Comparison of ENCODE assay signal across 8 cellular contexts in the genomic region with DNA sequence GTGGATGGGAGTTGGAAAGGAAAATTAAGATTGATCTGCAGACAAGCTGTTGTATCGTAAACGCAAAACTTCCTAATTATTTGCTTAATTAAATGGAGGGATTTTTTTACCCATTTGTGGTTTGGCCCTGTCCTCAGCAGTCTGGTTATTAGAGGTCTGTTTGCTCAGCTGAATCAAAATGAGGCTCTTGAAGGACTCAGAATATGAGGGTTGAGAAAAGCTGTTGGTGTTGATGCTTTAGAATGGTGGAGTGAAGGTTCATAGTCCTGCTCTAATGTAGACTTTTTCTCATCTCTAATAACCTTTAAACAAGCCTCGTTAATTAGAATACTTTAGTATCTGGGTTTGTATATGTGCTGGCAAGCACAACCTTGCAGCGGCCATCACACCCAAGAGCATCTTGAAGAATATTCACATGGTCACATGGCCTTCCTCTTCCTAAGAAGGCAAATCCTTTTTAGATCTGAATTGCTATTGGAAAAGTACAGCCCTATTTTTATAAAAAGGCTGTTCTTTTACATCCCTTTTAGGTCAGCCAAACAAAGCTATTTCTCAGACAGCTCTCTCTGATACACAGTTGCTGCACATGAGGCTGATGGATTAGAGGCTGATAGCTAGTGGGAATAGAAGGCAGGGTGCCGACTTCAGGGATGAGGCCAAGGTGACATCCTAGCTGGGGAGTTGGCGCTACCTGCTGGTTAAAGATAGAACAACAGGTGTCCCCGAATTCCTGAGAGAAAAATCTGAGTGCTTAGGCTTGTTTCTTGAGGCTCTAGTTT. TPM values are rescaled to one million over a fixed set of nuclear protein-coding genes. Genes with fewer than 3 reads are reported as not detected.
DNase-seq lines count a peak whose midpoint lies in the region; ATAC-seq and TF ChIP-seq lines count a peak whose summit lies in the region.

No MANE protein-coding gene starts in this region.

- in situ Hi-C loops in Caki2 (cut with HindIII; ENCODE audit: low pct_unique_long_range_greater_than_20kb, low sequenced_read_pairs), result no loop called here

- no peak overlapping the region for H3K4me3 Mint-ChIP-seq in neural crest cell

- no peaks in the 10 kb centered on the region for H3K27me3 Mint-ChIP-seq in neural crest cell (ENCODE audit: low read depth)

- no peak overlapping the region for H3K4me3 ChIP-seq in Jurkat, Clone E6-1 (ENCODE audit: low read length)

- no peaks in the 10 kb centered on the region for H3K9me3 Mint-ChIP-seq in neural crest cell

- no peak overlapping the region for H3K27ac Mint-ChIP-seq in neural crest cell (ENCODE audit: unreplicated experiment)

- no peaks in the 10 kb centered on the region for H3K4me1 Mint-ChIP-seq in neural crest cell

- ATAC-seq in HG02763 (IDR thresholded peaks at IDR 0.05; ENCODE audit: unreplicated experiment), result no peak

- peak; percentile 57 for DNase-seq in Caki2 (ENCODE audit: low read depth)
- peak; percentile 58 for DNase-seq in Jurkat, Clone E6-1 (ENCODE audit: low read depth, low spot score)
- DNase-seq in RPMI8226, result peak; percentile 64
- peak; percentile 26 to 33 for DNase-seq in activated T-helper 1 cell treated with anti-CD3 and anti-CD28 coated beads, Interleukin-2, amount 50 U/mL, for 16 hours (ENCODE audit: low read depth in 1 of 2, low spot score in 1 of 2)
- peak; percentile 75 for DNase-seq in fibroblast of peridontal ligament (ENCODE audit: extremely low read depth)
- peak; percentile 67 for DNase-seq in neural crest cell (ENCODE audit: low read depth, low spot score)
- peak; percentile 91 for DNase-seq in superior temporal gyrus (ENCODE audit: extremely low spot score)

- TF ChIP-seq CTCF in neural crest cell (conservative IDR thresholded peaks at IDR 0.05), result peak; percentile 87

- peaks cover 9% of the 10 kb centered on the region for H3K36me3 Mint-ChIP-seq in neural crest cell (ENCODE audit: low read depth)

RNA-seq across cellular contexts. Expression of gene MACF1, which starts 53.8 kb away (rescaled TPM):
- total RNA-seq in Caki2 (2014; rRNA removed; shearing (Covaris generic); ENCODE audit: low replicate concordance), result 34.7 and 51.1 TPM in 2 replicates
- polyA plus RNA-seq in Jurkat, Clone E6-1 (2012; ENCODE audit: insufficient read depth, insufficient read length), result 244 TPM
- total RNA-seq in neural crest cell, result 185 and 197 TPM in 2 replicates

Comparison
In these comparisons a context has a peak if more than half of its experiments do, and no peak if none do; other contexts are left out.
1. DNase-seq: peak in every context shown above with its lines; median percentile 91 in superior temporal gyrus; 75 in fibroblast of peridontal ligament; 67 in neural crest cell; 64 in RPMI8226; 58 in Jurkat, Clone E6-1; 57 in Caki2; 30 in activated T-helper 1 cell treated with anti-CD3 and anti-CD28 coated beads, Interleukin-2, amount 50 U/mL, for 16 hours.